In genomic region chr6:3208096-3208774, GRCh38 we compare ENCODE assay signal across 10 cellular contexts. TPM values are rescaled to one million over a fixed set of nuclear protein-coding genes. Genes with fewer than 3 reads are reported as not detected.
DNase-seq lines count a peak whose midpoint lies in the region; ATAC-seq and TF ChIP-seq lines count a peak whose summit lies in the region.
"Had no signal": no experiment of that assay in that cellular context is flagged by ENCODE, and none has a peak within 500 bp of the region (broad histone marks: within the 10 kb centered on the region; RNA-seq: fewer than 3 reads in every experiment).

No MANE protein-coding gene starts in this region.

- H3K4me1 Mint-ChIP-seq in osteocyte (ENCODE audit: unreplicated experiment): peaks cover 40% of the 10 kb centered on the region
- H3K4me1 Mint-ChIP-seq in naive thymus-derived CD8-positive, alpha-beta T cell: peaks cover 0 to 9% (median under 1%) of the 10 kb centered on the region in 4 donors

- H3K4me3 ChIP-seq in NT2/D1 (ENCODE audit: insufficient read length, low read depth): no peak overlapping the region
- H3K4me3 ChIP-seq: lung had no signal

- ATAC-seq in naive thymus-derived CD8-positive, alpha-beta T cell: no peak

- H3K4me3 Mint-ChIP-seq in osteocyte (ENCODE audit: unreplicated experiment): peak overlapping the region; percentile 31
- no peak overlapping the region for H3K4me3 Mint-ChIP-seq in naive thymus-derived CD8-positive, alpha-beta T cell
- H3K4me3 Mint-ChIP-seq: T-helper 2 cell treated with Interferon-gamma antibody and Interleukin-4, amounts not matched to agents 5 μg/mL and 100 μg/mL, for 36 hours had no signal

- no peaks in the 10 kb centered on the region for H3K36me3 ChIP-seq in NT2/D1 (ENCODE audit: insufficient read depth, insufficient read length, low read length)

- no peaks in the 10 kb centered on the region for H3K27me3 Mint-ChIP-seq in osteocyte (ENCODE audit: unreplicated experiment)
- H3K27me3 Mint-ChIP-seq in naive thymus-derived CD8-positive, alpha-beta T cell: peaks cover 9 to 45% (median 29%) of the 10 kb centered on the region in 5 donors

- POLR2A ChIA-PET in naive thymus-derived CD8-positive, alpha-beta T cell (lab: Charles Lee): no interaction called here

- peaks cover 3% of the 10 kb centered on the region for H3K4me1 ChIP-seq in NT2/D1 (ENCODE audit: insufficient read depth, insufficient read length)

- DNase-seq in ELF-1 (ENCODE audit: low read depth, low spot score) (peak; percentile 48), NT2/D1 (ENCODE audit: low read depth, low spot score) (no peak), dedifferentiated amniotic fluid mesenchymal stem cell (ENCODE audit: extremely low spot score) (peak; percentile 78), osteocyte (ENCODE audit: extremely low spot score, unreplicated experiment) (peak; percentile 71), NCI-H187 (lab: John Stamatoyannopoulos, UW) (no peak), NCI-H187 treated with DMSO at 0.1 percent for 48 hours (lab: John Stamatoyannopoulos, UW) (no peak), NK-92 (lab: John Stamatoyannopoulos, UW; ENCODE audit: unreplicated experiment) (no peak)
- DNase-seq in naive thymus-derived CD8-positive, alpha-beta T cell: no peak

- peak overlapping the region; percentile 91 for H3K27ac Mint-ChIP-seq in osteocyte (ENCODE audit: unreplicated experiment)
- H3K27ac Mint-ChIP-seq in naive thymus-derived CD8-positive, alpha-beta T cell: peak overlapping the region in 1 of 10 donors; percentile 35
- H3K27ac Mint-ChIP-seq: T-helper 2 cell treated with Interferon-gamma antibody and Interleukin-4, amounts not matched to agents 5 μg/mL and 100 μg/mL, for 36 hours had no signal

- peak overlapping the region; percentile 45 for H3K9ac ChIP-seq in NT2/D1 (ENCODE audit: insufficient read length, low read depth)

- H3K36me3 Mint-ChIP-seq in osteocyte (ENCODE audit: unreplicated experiment): no peaks in the 10 kb centered on the region
- peaks cover 0 to 11% (median 0%) of the 10 kb centered on the region in 3 donors for H3K36me3 Mint-ChIP-seq in naive thymus-derived CD8-positive, alpha-beta T cell

- no peaks in the 10 kb centered on the region for H3K9me3 Mint-ChIP-seq in osteocyte (ENCODE audit: unreplicated experiment)
- peaks cover 0 to 13% (median 7%) of the 10 kb centered on the region in 9 donors for H3K9me3 Mint-ChIP-seq in naive thymus-derived CD8-positive, alpha-beta T cell
- H3K9me3 Mint-ChIP-seq: T-helper 2 cell treated with Interferon-gamma antibody and Interleukin-4, amounts not matched to agents 5 μg/mL and 100 μg/mL, for 36 hours had no signal

- no peak for TF ChIP-seq CTCF in osteocyte (IDR thresholded peaks at IDR 0.05)

- no peaks in the 10 kb centered on the region for H3K27me3 ChIP-seq in NT2/D1 (ENCODE audit: insufficient read depth, insufficient read length)

- H3K9me3 ChIP-seq in NT2/D1 (ENCODE audit: insufficient read depth, low read length): no peaks in the 10 kb centered on the region

RNA-seq across cellular contexts. Expression of gene TUBB2B, which starts 19.2 kb away (rescaled TPM):
- 61.7 and 67.2 TPM in 2 replicates for total RNA-seq in osteocyte
- total RNA-seq in naive thymus-derived CD8-positive, alpha-beta T cell: not detected
- under 1 TPM in 2 of 3 donors, not detected in 1; 0.08 to 0.20 TPM for polyA plus RNA-seq in naive thymus-derived CD8-positive, alpha-beta T cell

RNA-seq across cellular contexts. Expression of gene PSMG4, which starts 50.5 kb away (rescaled TPM):
- total RNA-seq in osteocyte: 20.4 and 22.0 TPM in 2 replicates
- 10 to 100 TPM; 39.2 to 39.4 TPM for total RNA-seq in naive thymus-derived CD8-positive, alpha-beta T cell
- 10 to 100 TPM; 66.4 to 69.4 (median 67.2) TPM for polyA plus RNA-seq in naive thymus-derived CD8-positive, alpha-beta T cell

RNA-seq across cellular contexts. Expression of gene TUBB2A, which starts 50.9 kb away (rescaled TPM):
- total RNA-seq in osteocyte: 82.3 and 92.3 TPM in 2 replicates
- total RNA-seq in naive thymus-derived CD8-positive, alpha-beta T cell: 1 to 10 TPM; 3.7 to 4.6 TPM
- 1 to 10 TPM; 1.1 to 4.4 (median 2.7) TPM for polyA plus RNA-seq in naive thymus-derived CD8-positive, alpha-beta T cell

Comparison
In these comparisons a context has a peak if more than half of its experiments do, and no peak if none do; other contexts are left out.
1. DNase-seq: peak in ELF-1 (single experiment), dedifferentiated amniotic fluid mesenchymal stem cell (single experiment) and osteocyte (single experiment); none in NT2/D1 (single experiment), NCI-H187 (0 of 2), naive thymus-derived CD8-positive, alpha-beta T cell (0 of 10), NCI-H187 treated with DMSO at 0.1 percent for 48 hours (single experiment) and NK-92 (single experiment).
2. RNA of gene TUBB2B, which starts 19.2 kb away (total RNA-seq): 61.7 to 67.2 TPM in osteocyte; not detected in naive thymus-derived CD8-positive, alpha-beta T cell; every median in the first group is over 10 times any median in the second.
3. RNA of gene TUBB2A, which starts 50.9 kb away (total RNA-seq): 82.3 to 92.3 TPM in osteocyte; 3.7 to 4.6 TPM in naive thymus-derived CD8-positive, alpha-beta T cell; every median in the first group is over 10 times any median in the second.